1 cellular context compared by ENCODE assay signal in genomic region chr17:17547210-17547764, GRCh38.
TF ChIP-seq lines count a peak whose summit lies in the region.

No MANE protein-coding gene starts in this region.

TF ChIP-seq in HepG2, 621 proteins besides CTCF, POLR2A, EP300 and RAD21 (continued from another document and continues in another):
- peak; percentile 91 for TF ChIP-seq HNF4A (CRISPR knock-in tag; IDR thresholded peaks at IDR 0.05)
- peak; percentile 48; the same call in 1 of the 2 replicates for TF ChIP-seq IRF2 (CRISPR knock-in tag; IDR thresholded peaks at IDR 0.05)
- TF ChIP-seq, protein P1, sequence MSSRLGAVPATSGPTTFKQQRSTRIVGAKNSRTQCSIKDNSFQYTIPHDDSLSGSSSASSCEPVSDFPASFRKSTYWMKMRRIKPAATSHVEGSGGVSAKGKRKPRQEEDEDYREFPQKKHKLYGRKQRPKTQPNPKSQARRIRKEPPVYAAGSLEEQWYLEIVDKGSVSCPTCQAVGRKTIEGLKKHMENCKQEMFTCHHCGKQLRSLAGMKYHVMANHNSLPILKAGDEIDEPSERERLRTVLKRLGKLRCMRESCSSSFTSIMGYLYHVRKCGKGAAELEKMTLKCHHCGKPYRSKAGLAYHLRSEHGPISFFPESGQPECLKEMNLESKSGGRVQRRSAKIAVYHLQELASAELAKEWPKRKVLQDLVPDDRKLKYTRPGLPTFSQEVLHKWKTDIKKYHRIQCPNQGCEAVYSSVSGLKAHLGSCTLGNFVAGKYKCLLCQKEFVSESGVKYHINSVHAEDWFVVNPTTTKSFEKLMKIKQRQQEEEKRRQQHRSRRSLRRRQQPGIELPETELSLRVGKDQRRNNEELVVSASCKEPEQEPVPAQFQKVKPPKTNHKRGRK (CRISPR knock-in tag; IDR thresholded peaks at IDR 0.05) = 0 out of 2 replicates have a peak, but pooled peaks have one; percentile 23
- TF ChIP-seq, protein P2, sequence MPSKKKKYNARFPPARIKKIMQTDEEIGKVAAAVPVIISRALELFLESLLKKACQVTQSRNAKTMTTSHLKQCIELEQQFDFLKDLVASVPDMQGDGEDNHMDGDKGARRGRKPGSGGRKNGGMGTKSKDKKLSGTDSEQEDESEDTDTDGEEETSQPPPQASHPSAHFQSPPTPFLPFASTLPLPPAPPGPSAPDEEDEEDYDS (CRISPR knock-in tag; IDR thresholded peaks at IDR 0.05) = 0 out of 2 replicates have a peak, but pooled peaks have one; percentile 17
- TF ChIP-seq SMAD9 (CRISPR knock-in tag; IDR thresholded peaks at IDR 0.05) = no peak
- TF ChIP-seq GABPB1 (CRISPR knock-in tag; IDR thresholded peaks at IDR 0.05) = no peak
- peak; percentile 94; the same call in 1 of the 2 replicates for TF ChIP-seq ZNF292 (CRISPR knock-in tag; IDR thresholded peaks at IDR 0.05; ENCODE audit: borderline replicate concordance, low read depth)
- TF ChIP-seq, protein P3, sequence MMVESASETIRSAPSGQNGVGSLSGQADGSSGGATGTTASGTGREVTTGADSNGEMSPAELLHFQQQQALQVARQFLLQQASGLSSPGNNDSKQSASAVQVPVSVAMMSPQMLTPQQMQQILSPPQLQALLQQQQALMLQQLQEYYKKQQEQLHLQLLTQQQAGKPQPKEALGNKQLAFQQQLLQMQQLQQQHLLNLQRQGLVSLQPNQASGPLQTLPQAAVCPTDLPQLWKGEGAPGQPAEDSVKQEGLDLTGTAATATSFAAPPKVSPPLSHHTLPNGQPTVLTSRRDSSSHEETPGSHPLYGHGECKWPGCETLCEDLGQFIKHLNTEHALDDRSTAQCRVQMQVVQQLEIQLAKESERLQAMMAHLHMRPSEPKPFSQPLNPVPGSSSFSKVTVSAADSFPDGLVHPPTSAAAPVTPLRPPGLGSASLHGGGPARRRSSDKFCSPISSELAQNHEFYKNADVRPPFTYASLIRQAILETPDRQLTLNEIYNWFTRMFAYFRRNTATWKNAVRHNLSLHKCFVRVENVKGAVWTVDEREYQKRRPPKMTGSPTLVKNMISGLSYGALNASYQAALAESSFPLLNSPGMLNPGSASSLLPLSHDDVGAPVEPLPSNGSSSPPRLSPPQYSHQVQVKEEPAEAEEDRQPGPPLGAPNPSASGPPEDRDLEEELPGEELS (CRISPR knock-in tag; IDR thresholded peaks at IDR 0.05) = peak; percentile 89
- peak; percentile 71; the same call in 1 of the 2 replicates for TF ChIP-seq KAT7 (CRISPR knock-in tag; IDR thresholded peaks at IDR 0.05; ENCODE audit: borderline replicate concordance)
- peak; percentile 82; the same call in 1 of the 2 replicates for TF ChIP-seq HDAC2 (CRISPR knock-in tag; IDR thresholded peaks at IDR 0.05)
- no peak for TF ChIP-seq ZNF780A (CRISPR knock-in tag; IDR thresholded peaks at IDR 0.05)
- TF ChIP-seq FOXK1 (CRISPR knock-in tag; IDR thresholded peaks at IDR 0.05; ENCODE audit: borderline replicate concordance, low read depth) = peak; percentile 62; the same call in 1 of the 2 replicates
- TF ChIP-seq PAX8 (CRISPR knock-in tag; IDR thresholded peaks at IDR 0.05; ENCODE audit: borderline replicate concordance) = no peak
- TF ChIP-seq, protein P4, sequence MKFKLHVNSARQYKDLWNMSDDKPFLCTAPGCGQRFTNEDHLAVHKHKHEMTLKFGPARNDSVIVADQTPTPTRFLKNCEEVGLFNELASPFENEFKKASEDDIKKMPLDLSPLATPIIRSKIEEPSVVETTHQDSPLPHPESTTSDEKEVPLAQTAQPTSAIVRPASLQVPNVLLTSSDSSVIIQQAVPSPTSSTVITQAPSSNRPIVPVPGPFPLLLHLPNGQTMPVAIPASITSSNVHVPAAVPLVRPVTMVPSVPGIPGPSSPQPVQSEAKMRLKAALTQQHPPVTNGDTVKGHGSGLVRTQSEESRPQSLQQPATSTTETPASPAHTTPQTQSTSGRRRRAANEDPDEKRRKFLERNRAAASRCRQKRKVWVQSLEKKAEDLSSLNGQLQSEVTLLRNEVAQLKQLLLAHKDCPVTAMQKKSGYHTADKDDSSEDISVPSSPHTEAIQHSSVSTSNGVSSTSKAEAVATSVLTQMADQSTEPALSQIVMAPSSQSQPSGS (CRISPR knock-in tag; IDR thresholded peaks at IDR 0.05) = no peak
- TF ChIP-seq ZHX2 (IDR thresholded peaks at IDR 0.05; ENCODE audit: low read depth) = peak; percentile 19; the same call in 1 of the 2 replicates
- TF ChIP-seq ZHX2 (CRISPR knock-in tag; IDR thresholded peaks at IDR 0.05; ENCODE audit: borderline replicate concordance) = no peak
- TF ChIP-seq SRY (CRISPR knock-in tag; IDR thresholded peaks at IDR 0.05) = no peak
- peak; percentile 83 for TF ChIP-seq ZNF687 (CRISPR knock-in tag; IDR thresholded peaks at IDR 0.05)
- TF ChIP-seq, protein P5, sequence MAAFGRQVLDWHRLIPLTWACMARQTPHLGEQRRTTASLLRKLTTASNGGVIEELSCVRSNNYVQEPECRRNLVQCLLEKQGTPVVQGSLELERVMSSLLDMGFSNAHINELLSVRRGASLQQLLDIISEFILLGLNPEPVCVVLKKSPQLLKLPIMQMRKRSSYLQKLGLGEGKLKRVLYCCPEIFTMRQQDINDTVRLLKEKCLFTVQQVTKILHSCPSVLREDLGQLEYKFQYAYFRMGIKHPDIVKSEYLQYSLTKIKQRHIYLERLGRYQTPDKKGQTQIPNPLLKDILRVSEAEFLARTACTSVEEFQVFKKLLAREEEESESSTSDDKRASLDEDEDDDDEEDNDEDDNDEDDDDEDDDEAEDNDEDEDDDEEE (CRISPR knock-in tag; IDR thresholded peaks at IDR 0.05) = peak; percentile 43; the same call in 1 of the 2 replicates
- TF ChIP-seq KAT2B (IDR thresholded peaks at IDR 0.05; ENCODE audit: borderline replicate concordance, low read depth, low read length) = no peak
- peak; percentile 66 for TF ChIP-seq MED1 (CRISPR knock-in tag; IDR thresholded peaks at IDR 0.05)
- TF ChIP-seq KDM1A (CRISPR knock-in tag; IDR thresholded peaks at IDR 0.05) = 0 out of 2 replicates have a peak, but pooled peaks have one; percentile 36
- TF ChIP-seq CENPX (CRISPR knock-in tag; IDR thresholded peaks at IDR 0.05) = no peak
- TF ChIP-seq SMC3 (IDR thresholded peaks at IDR 0.05; ENCODE audit: low read length) = peak; percentile 10; the same call in 1 of the 2 replicates
- peak; percentile 80 for TF ChIP-seq ZNF883 (CRISPR knock-in tag; IDR thresholded peaks at IDR 0.05; ENCODE audit: not compliant biosample characterization)
- TF ChIP-seq, protein P6, sequence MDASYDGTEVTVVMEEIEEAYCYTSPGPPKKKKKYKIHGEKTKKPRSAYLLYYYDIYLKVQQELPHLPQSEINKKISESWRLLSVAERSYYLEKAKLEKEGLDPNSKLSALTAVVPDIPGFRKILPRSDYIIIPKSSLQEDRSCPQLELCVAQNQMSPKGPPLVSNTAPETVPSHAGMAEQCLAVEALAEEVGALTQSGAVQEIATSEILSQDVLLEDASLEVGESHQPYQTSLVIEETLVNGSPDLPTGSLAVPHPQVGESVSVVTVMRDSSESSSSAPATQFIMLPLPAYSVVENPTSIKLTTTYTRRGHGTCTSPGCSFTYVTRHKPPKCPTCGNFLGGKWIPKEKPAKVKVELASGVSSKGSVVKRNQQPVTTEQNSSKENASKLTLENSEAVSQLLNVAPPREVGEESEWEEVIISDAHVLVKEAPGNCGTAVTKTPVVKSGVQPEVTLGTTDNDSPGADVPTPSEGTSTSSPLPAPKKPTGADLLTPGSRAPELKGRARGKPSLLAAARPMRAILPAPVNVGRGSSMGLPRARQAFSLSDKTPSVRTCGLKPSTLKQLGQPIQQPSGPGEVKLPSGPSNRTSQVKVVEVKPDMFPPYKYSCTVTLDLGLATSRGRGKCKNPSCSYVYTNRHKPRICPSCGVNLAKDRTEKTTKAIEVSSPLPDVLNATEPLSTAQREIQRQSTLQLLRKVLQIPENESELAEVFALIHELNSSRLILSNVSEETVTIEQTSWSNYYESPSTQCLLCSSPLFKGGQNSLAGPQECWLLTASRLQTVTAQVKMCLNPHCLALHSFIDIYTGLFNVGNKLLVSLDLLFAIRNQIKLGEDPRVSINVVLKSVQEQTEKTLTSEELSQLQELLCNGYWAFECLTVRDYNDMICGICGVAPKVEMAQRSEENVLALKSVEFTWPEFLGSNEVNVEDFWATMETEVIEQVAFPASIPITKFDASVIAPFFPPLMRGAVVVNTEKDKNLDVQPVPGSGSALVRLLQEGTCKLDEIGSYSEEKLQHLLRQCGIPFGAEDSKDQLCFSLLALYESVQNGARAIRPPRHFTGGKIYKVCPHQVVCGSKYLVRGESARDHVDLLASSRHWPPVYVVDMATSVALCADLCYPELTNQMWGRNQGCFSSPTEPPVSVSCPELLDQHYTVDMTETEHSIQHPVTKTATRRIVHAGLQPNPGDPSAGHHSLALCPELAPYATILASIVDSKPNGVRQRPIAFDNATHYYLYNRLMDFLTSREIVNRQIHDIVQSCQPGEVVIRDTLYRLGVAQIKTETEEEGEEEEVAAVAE (CRISPR knock-in tag; IDR thresholded peaks at IDR 0.05; ENCODE audit: borderline replicate concordance) = 0 out of 2 replicates have a peak, but pooled peaks have one; percentile 23
- TF ChIP-seq THYN1 (CRISPR knock-in tag; IDR thresholded peaks at IDR 0.05; ENCODE audit: borderline replicate concordance, low read depth) = no peak
- peak; percentile 7; the same call in 1 of the 2 replicates for TF ChIP-seq ARNT2 (CRISPR knock-in tag; IDR thresholded peaks at IDR 0.05; ENCODE audit: low read depth)
- peak; percentile 52 for TF ChIP-seq ZNF792 (CRISPR knock-in tag; IDR thresholded peaks at IDR 0.05)
- TF ChIP-seq PCBP2 (optimal IDR thresholded peaks at IDR 0.05; ENCODE audit: low read depth, low read length, poor library complexity, severe bottlenecking) = peak; percentile 61
- TF ChIP-seq FOXP1 (IDR thresholded peaks at IDR 0.05) = no peak
- peak; percentile 63; the same call in 1 of the 2 replicates for TF ChIP-seq FOXP1 (CRISPR knock-in tag; IDR thresholded peaks at IDR 0.05)
- no peak for TF ChIP-seq LCORL (IDR thresholded peaks at IDR 0.05)
- peak; percentile 28; the same call in 1 of the 2 replicates for TF ChIP-seq LCORL (CRISPR knock-in tag; IDR thresholded peaks at IDR 0.05)
